Comparison of ENCODE assay signal across 18 cellular contexts in genomic region chr1:161840363-161840762, GRCh38.
"Had no signal": no experiment of that assay in that cellular context is flagged by ENCODE, and none has a peak within 500 bp of the region (broad histone marks: within the 10 kb centered on the region; RNA-seq: fewer than 3 reads in every experiment).

No MANE protein-coding gene starts in this region.

- H3K27ac ChIP-seq: prostate gland, right lobe of liver, spleen, upper lobe of left lung had no signal

- H3K9me3 Mint-ChIP-seq: activated CD4-positive, alpha-beta T cell treated with anti-CD3 and anti-CD28 coated beads, Interleukin-2, amount 10 ng/mL, durations not matched to agents 24 days and 14 days; activated naive CD4-positive, alpha-beta T cell treated with anti-CD3 and anti-CD28 coated beads for 36 hours; activated T-helper 17 cell treated with anti-CD3 and anti-CD28 coated beads, Interleukin-2, amount 50 U/mL, for 72 hours; brain; central memory CD8-positive, alpha-beta T cell; nephron progenitor cell had no signal

- H3K36me3 ChIP-seq: prostate gland had no signal

- H3K4me3 ChIP-seq: prostate gland, right lobe of liver, spleen, upper lobe of left lung had no signal

- DNase-seq: activated B cell treated with CpG ODN at 0.5 μM for 24 hours; activated CD4-positive, alpha-beta T cell treated with anti-CD3 and anti-CD28 coated beads, Interleukin-2, amount 10 ng/mL, durations not matched to agents 24 days and 14 days; activated naive CD4-positive, alpha-beta T cell treated with anti-CD3 and anti-CD28 coated beads for 36 hours; dermis blood vessel endothelial cell; foreskin melanocyte; head of caudate nucleus; mammary epithelial cell; nephron progenitor cell; right lobe of liver; spleen; stimulated activated CD4-positive, alpha-beta T cell treated with anti-CD3 and anti-CD28 coated beads, Interleukin-1b, Interleukin-23, amount 100 ng/mL, for 48 hours; stimulated activated naive CD4-positive, alpha-beta T cell; substantia nigra; upper lobe of left lung had no signal

- H3K4me1 ChIP-seq: prostate gland, right lobe of liver, spleen had no signal

- H3K27me3 ChIP-seq: right lobe of liver, spleen, upper lobe of left lung had no signal

- H3K4me3 Mint-ChIP-seq: activated B cell treated with CpG ODN at 0.5 μM for 24 hours; activated CD4-positive, alpha-beta T cell treated with anti-CD3 and anti-CD28 coated beads, Interleukin-2, amount 10 ng/mL, durations not matched to agents 24 days and 14 days; activated naive CD4-positive, alpha-beta T cell treated with anti-CD3 and anti-CD28 coated beads for 36 hours; activated T-helper 17 cell treated with anti-CD3 and anti-CD28 coated beads, Interleukin-2, amount 50 U/mL, for 72 hours; brain; central memory CD8-positive, alpha-beta T cell; nephron progenitor cell had no signal

- H3K27me3 Mint-ChIP-seq: activated B cell treated with CpG ODN at 0.5 μM for 24 hours; activated CD4-positive, alpha-beta T cell treated with anti-CD3 and anti-CD28 coated beads, Interleukin-2, amount 10 ng/mL, durations not matched to agents 24 days and 14 days; activated T-helper 17 cell treated with anti-CD3 and anti-CD28 coated beads, Interleukin-2, amount 50 U/mL, for 72 hours; brain; central memory CD8-positive, alpha-beta T cell had no signal

- H3K4me1 Mint-ChIP-seq: activated B cell treated with CpG ODN at 0.5 μM for 24 hours; activated T-helper 17 cell treated with anti-CD3 and anti-CD28 coated beads, Interleukin-2, amount 50 U/mL, for 72 hours; brain; nephron progenitor cell had no signal

- H3K27ac Mint-ChIP-seq: activated B cell treated with CpG ODN at 0.5 μM for 24 hours; activated CD4-positive, alpha-beta T cell treated with anti-CD3 and anti-CD28 coated beads, Interleukin-2, amount 10 ng/mL, durations not matched to agents 24 days and 14 days; activated naive CD4-positive, alpha-beta T cell treated with anti-CD3 and anti-CD28 coated beads for 36 hours; activated T-helper 17 cell treated with anti-CD3 and anti-CD28 coated beads, Interleukin-2, amount 50 U/mL, for 72 hours; brain; nephron progenitor cell had no signal
